In genomic region chr14:96391293-96392118, GRCh38 we compare ENCODE assay signal across 1 cellular context.
TF ChIP-seq lines count a peak whose summit lies in the region.

No MANE protein-coding gene starts in this region.

TF ChIP-seq in H1, 55 proteins besides CTCF, POLR2A, EP300 and RAD21 (continued from another document):
- TF ChIP-seq BRCA1 (IDR thresholded peaks at IDR 0.05; ENCODE audit: low read depth, low read length) (no peak), SP2 (IDR thresholded peaks at IDR 0.05; ENCODE audit: low read length) (no peak), CREB1 (IDR thresholded peaks at IDR 0.05) (peak; percentile 56), TCF12 (IDR thresholded peaks at IDR 0.05; ENCODE audit: low read depth, low read length) (0 out of 2 replicates have a peak, but pooled peaks have one; percentile 37), RBBP5 (IDR thresholded peaks at IDR 0.05; ENCODE audit: borderline replicate concordance, low read depth, low read length) (peak; percentile 60; the same call in 1 of the 2 replicates), E2F6 (IDR thresholded peaks at IDR 0.05) (peak; percentile 82)
